ENCODE assay signal across 22 cellular contexts in the genomic region with DNA sequence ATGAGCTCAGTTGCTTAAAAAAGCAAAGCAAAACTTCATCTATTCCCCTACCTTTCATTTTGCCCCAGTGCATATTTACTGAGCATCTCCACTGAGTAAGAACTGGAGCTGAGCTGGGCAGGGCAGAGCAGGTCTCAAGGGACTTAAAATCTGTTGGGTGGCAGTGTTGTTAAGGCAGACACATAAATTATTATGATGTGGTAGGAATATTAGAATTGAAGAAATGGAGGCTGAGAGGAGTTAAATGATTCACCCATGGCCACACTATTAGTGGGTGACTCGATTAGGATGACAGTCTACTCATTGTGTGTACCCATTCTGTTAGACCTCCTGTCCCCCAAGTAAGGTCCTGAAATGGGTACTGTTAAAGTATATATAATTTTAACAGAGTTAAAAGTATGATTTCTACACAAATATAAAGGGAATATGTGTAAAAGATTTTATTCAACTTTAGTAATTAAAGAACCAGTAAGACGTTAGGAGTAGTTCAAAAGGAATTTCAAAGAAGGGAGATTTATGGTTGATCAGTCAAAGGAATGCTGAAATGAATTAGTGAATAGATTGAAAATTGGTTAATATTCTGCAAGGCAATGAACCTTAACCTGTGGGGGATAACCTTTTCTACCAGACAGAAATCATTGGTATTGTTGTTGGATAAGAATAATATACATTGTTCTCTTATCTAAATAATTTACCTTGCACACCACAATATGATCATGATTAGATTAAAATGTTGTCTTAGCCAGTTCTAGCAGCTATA.
"Had no signal": no experiment of that assay in that cellular context is flagged by ENCODE, and none has a peak within 500 bp of the region (broad histone marks: within the 10 kb centered on the region; RNA-seq: fewer than 3 reads in every experiment).

No MANE protein-coding gene starts in this region.

- H3K27ac ChIP-seq: dorsolateral prefrontal cortex, hepatocyte, left lung, prostate gland, skin epidermis had no signal

- H3K4me3 Mint-ChIP-seq: activated CD4-positive, alpha-beta memory T cell treated with anti-CD3 and anti-CD28 coated beads, Interleukin-2, amount 10 ng/mL, durations not matched to agents 7 days and 5 days; activated naive CD8-positive, alpha-beta T cell treated with anti-CD3 and anti-CD28 coated beads, Interleukin-2, amount 10 ng/mL, durations not matched to agents 7 days and 5 days; activated T-helper 17 cell treated with anti-CD3 and anti-CD28 coated beads, Interleukin-2, amount 50 U/mL, for 72 hours; brain; neural crest cell; WTC11 had no signal

- H3K36me3 Mint-ChIP-seq: activated naive CD8-positive, alpha-beta T cell treated with anti-CD3 and anti-CD28 coated beads, Interleukin-2, amount 10 ng/mL, durations not matched to agents 7 days and 5 days; brain had no signal

- H3K4me3 ChIP-seq: dorsolateral prefrontal cortex, hepatocyte, left lung, prostate gland, skin epidermis, thoracic aorta had no signal

- DNase-seq: activated CD4-positive, alpha-beta memory T cell treated with anti-CD3 and anti-CD28 coated beads, Interleukin-2, amount 10 ng/mL, durations not matched to agents 7 days and 5 days; activated CD4-positive, alpha-beta T cell treated with anti-CD3 and anti-CD28 coated beads for 48 hours; activated naive CD4-positive, alpha-beta T cell; activated naive CD8-positive, alpha-beta T cell treated with anti-CD3 and anti-CD28 coated beads, Interleukin-2, amount 10 ng/mL, durations not matched to agents 7 days and 5 days; activated T-cell treated with anti-CD3 and anti-CD28 coated beads, Interleukin-2, amount 50 U/mL, for 1 hour; caudate nucleus; dorsolateral prefrontal cortex; foreskin fibroblast; left lung; mammary epithelial cell; right cardiac atrium; stimulated activated CD4-positive, alpha-beta T cell treated with anti-CD3 and anti-CD28 coated beads, Interleukin-15, amount 100 ng/mL, for 24 hours; stimulated activated CD4-positive, alpha-beta T cell treated with anti-CD3 and anti-CD28 coated beads, Interleukin-4, amount 100 ng/mL, for 1 hour; T-helper 2 cell had no signal

- H3K4me1 Mint-ChIP-seq: activated CD4-positive, alpha-beta memory T cell treated with anti-CD3 and anti-CD28 coated beads, Interleukin-2, amount 10 ng/mL, durations not matched to agents 7 days and 5 days; activated naive CD8-positive, alpha-beta T cell treated with anti-CD3 and anti-CD28 coated beads, Interleukin-2, amount 10 ng/mL, durations not matched to agents 7 days and 5 days; activated T-helper 17 cell treated with anti-CD3 and anti-CD28 coated beads, Interleukin-2, amount 50 U/mL, for 72 hours had no signal

- H3K27me3 ChIP-seq: hepatocyte, left lung had no signal

- H3K36me3 ChIP-seq: left lung, prostate gland, thoracic aorta had no signal

- H3K27ac Mint-ChIP-seq: activated CD4-positive, alpha-beta memory T cell treated with anti-CD3 and anti-CD28 coated beads, Interleukin-2, amount 10 ng/mL, durations not matched to agents 7 days and 5 days; activated naive CD8-positive, alpha-beta T cell treated with anti-CD3 and anti-CD28 coated beads, Interleukin-2, amount 10 ng/mL, durations not matched to agents 7 days and 5 days; activated T-helper 17 cell treated with anti-CD3 and anti-CD28 coated beads, Interleukin-2, amount 50 U/mL, for 72 hours; WTC11 had no signal

- H3K9me3 ChIP-seq: left lung, prostate gland, thoracic aorta had no signal
